Comparison of ENCODE assay signal across 1 cellular context in the genomic region with DNA sequence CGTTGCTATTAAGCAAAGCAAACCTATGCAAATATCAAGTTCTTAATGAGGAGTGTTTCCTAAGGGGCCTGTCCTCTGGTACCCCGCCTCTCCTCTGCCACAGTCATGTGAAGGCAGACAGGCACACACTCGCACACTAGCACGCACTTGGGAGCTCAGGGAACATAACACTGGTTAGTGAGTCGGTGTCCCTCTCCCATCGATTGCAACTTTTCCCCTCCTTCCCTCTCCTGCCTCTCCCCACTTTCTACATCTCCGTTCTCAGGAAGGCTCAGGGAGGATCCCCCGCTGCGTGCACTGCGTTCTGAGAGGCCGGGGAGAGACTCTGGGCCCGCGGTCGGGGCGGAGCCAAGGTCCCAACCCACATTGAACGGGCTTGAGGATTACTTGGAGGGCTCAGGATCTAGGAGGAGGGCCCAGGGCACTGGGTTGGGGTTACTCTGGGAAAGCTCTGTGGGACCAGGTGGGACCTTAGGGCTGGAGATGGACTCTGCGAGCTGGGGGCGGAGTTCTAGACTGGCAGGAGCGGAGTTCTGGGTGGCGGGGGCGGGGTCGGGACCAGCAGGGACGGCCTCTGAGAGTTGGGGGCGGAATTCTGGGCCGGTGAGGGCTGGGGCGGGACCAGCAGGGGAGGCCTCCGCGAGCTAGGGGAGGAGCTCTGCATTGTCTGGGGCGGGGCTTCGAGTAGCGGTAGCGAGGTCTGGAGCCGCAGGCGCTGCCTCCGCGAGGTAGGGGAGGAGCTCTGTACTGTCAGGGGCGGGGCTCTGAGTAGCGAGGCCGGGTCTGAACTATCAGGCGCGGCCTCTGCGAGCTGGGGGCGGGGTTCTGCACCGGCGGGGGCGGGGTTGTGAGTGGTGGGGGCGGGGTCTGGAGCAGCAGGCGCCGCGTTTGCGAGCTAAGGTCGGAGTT.
TF ChIP-seq lines count a peak whose summit lies in the region.

No MANE protein-coding gene starts in this region.

TF ChIP-seq in HEK293, 187 proteins besides CTCF, POLR2A, EP300 and RAD21 (continued from another document and continues in another):
- TF ChIP-seq, protein P1, sequence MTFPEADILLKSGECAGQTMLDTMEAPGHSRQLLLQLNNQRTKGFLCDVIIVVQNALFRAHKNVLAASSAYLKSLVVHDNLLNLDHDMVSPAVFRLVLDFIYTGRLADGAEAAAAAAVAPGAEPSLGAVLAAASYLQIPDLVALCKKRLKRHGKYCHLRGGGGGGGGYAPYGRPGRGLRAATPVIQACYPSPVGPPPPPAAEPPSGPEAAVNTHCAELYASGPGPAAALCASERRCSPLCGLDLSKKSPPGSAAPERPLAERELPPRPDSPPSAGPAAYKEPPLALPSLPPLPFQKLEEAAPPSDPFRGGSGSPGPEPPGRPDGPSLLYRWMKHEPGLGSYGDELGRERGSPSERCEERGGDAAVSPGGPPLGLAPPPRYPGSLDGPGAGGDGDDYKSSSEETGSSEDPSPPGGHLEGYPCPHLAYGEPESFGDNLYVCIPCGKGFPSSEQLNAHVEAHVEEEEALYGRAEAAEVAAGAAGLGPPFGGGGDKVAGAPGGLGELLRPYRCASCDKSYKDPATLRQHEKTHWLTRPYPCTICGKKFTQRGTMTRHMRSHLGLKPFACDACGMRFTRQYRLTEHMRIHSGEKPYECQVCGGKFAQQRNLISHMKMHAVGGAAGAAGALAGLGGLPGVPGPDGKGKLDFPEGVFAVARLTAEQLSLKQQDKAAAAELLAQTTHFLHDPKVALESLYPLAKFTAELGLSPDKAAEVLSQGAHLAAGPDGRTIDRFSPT (tag by site-specific recombination; IDR thresholded peaks at IDR 0.05): no peak
- TF ChIP-seq TRIM28 (IDR thresholded peaks at IDR 0.05; ENCODE audit: borderline replicate concordance, low read length) (no peak), KLF9 (tag by site-specific recombination; IDR thresholded peaks at IDR 0.05; ENCODE audit: low read depth) (peak; percentile 71), ZNF670 (tag by site-specific recombination; IDR thresholded peaks at IDR 0.05; ENCODE audit: low read depth) (no peak), ZNF37A (tag by site-specific recombination; IDR thresholded peaks at IDR 0.05) (no peak), ZNF501 (tag by site-specific recombination; IDR thresholded peaks at IDR 0.05) (peak; percentile 65; the same call in 1 of the 2 replicates), BCL6B (tag by site-specific recombination; IDR thresholded peaks at IDR 0.05) (no peak), ZNF621 (tag by site-specific recombination; IDR thresholded peaks at IDR 0.05) (no peak), ZNF48 (tag by site-specific recombination; IDR thresholded peaks at IDR 0.05) (no peak), ZNF280D (tag by site-specific recombination; IDR thresholded peaks at IDR 0.05) (no peak), ZNF76 (tag by site-specific recombination; IDR thresholded peaks at IDR 0.05; ENCODE audit: borderline replicate concordance, low read depth) (peak; percentile 44; the same call in 1 of the 2 replicates), ZNF530 (tag by site-specific recombination; IDR thresholded peaks at IDR 0.05; ENCODE audit: low read depth) (no peak), ZSCAN4 (tag by site-specific recombination; IDR thresholded peaks at IDR 0.05) (peak; percentile 76), ZNF16 (tag by site-specific recombination; IDR thresholded peaks at IDR 0.05; ENCODE audit: low read depth) (no peak), ZNF423 (tag by site-specific recombination; IDR thresholded peaks at IDR 0.05) (no peak), SETDB1 (IDR thresholded peaks at IDR 0.05; ENCODE audit: insufficient read length, low read length) (no peak), INSM2 (tag by site-specific recombination; IDR thresholded peaks at IDR 0.05) (no peak), ZNF239 (tag by site-specific recombination; IDR thresholded peaks at IDR 0.05) (no peak), KLF17 (tag by site-specific recombination; IDR thresholded peaks at IDR 0.05) (peak; percentile 15; the same call in 1 of the 2 replicates), ZFP37 (tag by site-specific recombination; IDR thresholded peaks at IDR 0.05) (no peak), ZNF777 (tag by site-specific recombination; IDR thresholded peaks at IDR 0.05; ENCODE audit: borderline replicate concordance) (no peak), ZNF549 (tag by site-specific recombination; IDR thresholded peaks at IDR 0.05) (no peak), ZNF747 (tag by site-specific recombination; IDR thresholded peaks at IDR 0.05) (no peak), ZFP69B (tag by site-specific recombination; IDR thresholded peaks at IDR 0.05) (peak; percentile 87), ZNF449 (tag by site-specific recombination; IDR thresholded peaks at IDR 0.05) (no peak), PBX3 (CRISPR knock-in tag; IDR thresholded peaks at IDR 0.05) (no peak), ZNF624 (tag by site-specific recombination; IDR thresholded peaks at IDR 0.05) (no peak), ZNF341 (tag by site-specific recombination; IDR thresholded peaks at IDR 0.05; ENCODE audit: low read depth) (no peak), GLI4 (tag by site-specific recombination; IDR thresholded peaks at IDR 0.05) (no peak), WT1 (tag by site-specific recombination; IDR thresholded peaks at IDR 0.05) (no peak; the same call in 1 of the 2 replicates)
- TF ChIP-seq, protein P2, sequence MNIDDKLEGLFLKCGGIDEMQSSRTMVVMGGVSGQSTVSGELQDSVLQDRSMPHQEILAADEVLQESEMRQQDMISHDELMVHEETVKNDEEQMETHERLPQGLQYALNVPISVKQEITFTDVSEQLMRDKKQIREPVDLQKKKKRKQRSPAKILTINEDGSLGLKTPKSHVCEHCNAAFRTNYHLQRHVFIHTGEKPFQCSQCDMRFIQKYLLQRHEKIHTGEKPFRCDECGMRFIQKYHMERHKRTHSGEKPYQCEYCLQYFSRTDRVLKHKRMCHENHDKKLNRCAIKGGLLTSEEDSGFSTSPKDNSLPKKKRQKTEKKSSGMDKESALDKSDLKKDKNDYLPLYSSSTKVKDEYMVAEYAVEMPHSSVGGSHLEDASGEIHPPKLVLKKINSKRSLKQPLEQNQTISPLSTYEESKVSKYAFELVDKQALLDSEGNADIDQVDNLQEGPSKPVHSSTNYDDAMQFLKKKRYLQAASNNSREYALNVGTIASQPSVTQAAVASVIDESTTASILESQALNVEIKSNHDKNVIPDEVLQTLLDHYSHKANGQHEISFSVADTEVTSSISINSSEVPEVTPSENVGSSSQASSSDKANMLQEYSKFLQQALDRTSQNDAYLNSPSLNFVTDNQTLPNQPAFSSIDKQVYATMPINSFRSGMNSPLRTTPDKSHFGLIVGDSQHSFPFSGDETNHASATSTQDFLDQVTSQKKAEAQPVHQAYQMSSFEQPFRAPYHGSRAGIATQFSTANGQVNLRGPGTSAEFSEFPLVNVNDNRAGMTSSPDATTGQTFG (tag by site-specific recombination; IDR thresholded peaks at IDR 0.05; ENCODE audit: borderline replicate concordance): no peak
- TF ChIP-seq, protein P3, sequence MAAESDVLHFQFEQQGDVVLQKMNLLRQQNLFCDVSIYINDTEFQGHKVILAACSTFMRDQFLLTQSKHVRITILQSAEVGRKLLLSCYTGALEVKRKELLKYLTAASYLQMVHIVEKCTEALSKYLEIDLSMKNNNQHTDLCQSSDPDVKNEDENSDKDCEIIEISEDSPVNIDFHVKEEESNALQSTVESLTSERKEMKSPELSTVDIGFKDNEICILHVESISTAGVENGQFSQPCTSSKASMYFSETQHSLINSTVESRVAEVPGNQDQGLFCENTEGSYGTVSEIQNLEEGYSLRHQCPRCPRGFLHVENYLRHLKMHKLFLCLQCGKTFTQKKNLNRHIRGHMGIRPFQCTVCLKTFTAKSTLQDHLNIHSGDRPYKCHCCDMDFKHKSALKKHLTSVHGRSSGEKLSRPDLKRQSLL (tag by site-specific recombination; IDR thresholded peaks at IDR 0.05): no peak
- TF ChIP-seq, protein P4, sequence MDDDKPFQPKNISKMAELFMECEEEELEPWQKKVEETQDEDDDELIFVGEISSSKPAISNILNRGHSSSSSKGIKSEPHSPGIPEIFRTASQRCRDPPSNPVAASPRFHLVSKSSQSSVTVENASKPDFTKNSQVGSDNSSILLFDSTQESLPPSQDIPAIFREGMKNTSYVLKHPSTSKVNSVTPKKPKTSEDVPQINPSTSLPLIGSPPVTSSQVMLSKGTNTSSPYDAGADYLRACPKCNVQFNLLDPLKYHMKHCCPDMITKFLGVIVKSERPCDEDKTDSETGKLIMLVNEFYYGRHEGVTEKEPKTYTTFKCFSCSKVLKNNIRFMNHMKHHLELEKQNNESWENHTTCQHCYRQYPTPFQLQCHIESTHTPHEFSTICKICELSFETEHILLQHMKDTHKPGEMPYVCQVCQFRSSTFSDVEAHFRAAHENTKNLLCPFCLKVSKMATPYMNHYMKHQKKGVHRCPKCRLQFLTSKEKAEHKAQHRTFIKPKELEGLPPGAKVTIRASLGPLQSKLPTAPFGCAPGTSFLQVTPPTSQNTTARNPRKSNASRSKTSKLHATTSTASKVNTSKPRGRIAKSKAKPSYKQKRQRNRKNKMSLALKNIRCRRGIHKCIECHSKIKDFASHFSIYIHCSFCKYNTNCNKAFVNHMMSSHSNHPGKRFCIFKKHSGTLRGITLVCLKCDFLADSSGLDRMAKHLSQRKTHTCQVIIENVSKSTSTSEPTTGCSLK (tag by site-specific recombination; IDR thresholded peaks at IDR 0.05): no peak
